1 cellular context compared by ENCODE assay signal in genomic region chr9:98550206-98550820, GRCh38.
TF ChIP-seq lines count a peak whose summit lies in the region.

No MANE protein-coding gene starts in this region.

TF ChIP-seq in K562, 482 proteins besides CTCF, POLR2A, EP300 and RAD21 (continued from another document):
- no peak for TF ChIP-seq ZNF318 (IDR thresholded peaks at IDR 0.05; ENCODE audit: borderline replicate concordance in 1 of 2, low read depth in 1 of 2)
- TF ChIP-seq FOSL1 (tag; conservative IDR thresholded peaks at IDR 0.05), result peak; percentile 53; the same call in 1 of the 2 replicates
- peak; percentile 37 for TF ChIP-seq ATF3 (IDR thresholded peaks at IDR 0.05)
- no peak for TF ChIP-seq ATF3 (CRISPR knock-in tag; conservative IDR thresholded peaks at IDR 0.05)
